In the genomic region with DNA sequence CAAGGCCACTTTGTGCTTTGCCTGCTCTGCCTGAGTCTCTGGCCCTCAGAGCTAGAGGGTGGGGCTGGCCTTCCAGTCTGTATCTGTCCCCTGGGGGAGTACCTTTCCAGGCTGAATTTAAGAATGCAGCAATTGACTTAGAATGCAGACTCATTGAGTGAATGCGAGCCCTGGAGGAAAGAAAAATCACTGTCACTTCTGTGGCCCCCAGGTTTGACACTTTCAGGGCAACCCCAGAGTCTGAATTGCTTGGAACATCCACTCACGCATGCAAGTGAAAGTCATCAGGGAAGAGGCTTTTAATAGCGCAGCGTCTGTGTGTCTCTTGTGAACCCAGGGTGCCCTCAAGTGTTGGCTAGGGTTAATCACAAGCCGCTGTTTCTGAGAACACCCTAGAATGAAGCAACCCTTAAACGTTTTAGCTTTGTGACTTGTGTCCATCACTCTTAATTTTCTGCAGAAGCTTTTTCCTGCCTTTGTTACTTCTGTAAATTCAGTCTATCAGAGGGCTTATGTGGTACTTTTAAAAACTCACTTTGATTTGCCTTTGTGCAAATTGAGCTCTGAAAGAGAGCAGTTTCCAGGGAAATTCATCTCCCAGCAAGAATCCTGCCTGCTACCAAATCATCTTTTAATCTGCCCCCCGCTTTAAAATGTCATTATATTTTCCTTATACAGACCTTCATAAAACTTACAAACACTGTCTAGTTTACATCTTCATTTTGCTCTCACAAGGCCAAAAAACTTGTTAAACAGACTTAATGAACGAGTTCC, we compare ENCODE assay signal across 8 cellular contexts.
DNase-seq lines count a peak whose midpoint lies in the region; ATAC-seq and TF ChIP-seq lines count a peak whose summit lies in the region.

No MANE protein-coding gene starts in this region.

- TF ChIP-seq POLR2A in NB4 (IDR thresholded peaks at IDR 0.05; ENCODE audit: extremely low read depth, insufficient read length) = no peak
- no peak for TF ChIP-seq POLR2A in spleen (IDR thresholded peaks at IDR 0.05)

- peaks cover 25% of the 10 kb centered on the region for H3K27me3 ChIP-seq in DOHH2 (ENCODE audit: control insufficient read depth, low read length)
- H3K27me3 ChIP-seq in spleen (replicated peaks in 1 of 7) = peaks cover 0 to 8% (median 0%) of the 10 kb centered on the region in 7 donors

- no peaks in the 10 kb centered on the region for H3K79me2 ChIP-seq in DOHH2 (ENCODE audit: control insufficient read depth, low read length)

- H4K20me1 ChIP-seq in DOHH2 (ENCODE audit: control insufficient read depth, insufficient read depth, low read depth, low read length) = no peaks in the 10 kb centered on the region

- H3K27ac ChIP-seq in DOHH2 (ENCODE audit: low read depth, low read length) (no peak overlapping the region), spleen (no peak overlapping the region)

- peak overlapping the region; percentile 35; the same call in 1 of the 2 replicates for H3K4me2 ChIP-seq in DOHH2 (ENCODE audit: low read length)

- peak; percentile 81 for DNase-seq in NB4 (ENCODE audit: low read depth)
- DNase-seq in T-helper 1 cell = peak; percentile 17 to 84 (median 38)
- peak; percentile 80 for DNase-seq in astrocyte of the hippocampus (ENCODE audit: low read depth, low spot score)
- peak in 38 of 51 donors; percentile 1 to 71 (median 24) for DNase-seq in hypothalamus (lab: John Stamatoyannopoulos, UW)
- no peak for DNase-seq in spleen

- ATAC-seq in GM21786 (IDR thresholded peaks at IDR 0.05; ENCODE audit: unreplicated experiment) = peak; percentile 92
- no peak for ATAC-seq in HG02840 (IDR thresholded peaks at IDR 0.05; ENCODE audit: low FRiP score, unreplicated experiment)

- no peaks in the 10 kb centered on the region for H3K9me3 ChIP-seq in DOHH2 (ENCODE audit: control insufficient read depth, insufficient read depth, low read length)
- no peaks in the 10 kb centered on the region for H3K9me3 ChIP-seq in spleen

- H3F3A ChIP-seq in DOHH2 (ENCODE audit: control insufficient read depth, insufficient read depth) = no peaks in the 10 kb centered on the region

- H3K9me2 ChIP-seq in DOHH2 (replicated peaks; ENCODE audit: control insufficient read depth, low read length) = no peaks in the 10 kb centered on the region

- TF ChIP-seq CTCF in DOHH2 (IDR thresholded peaks at IDR 0.05; ENCODE audit: low read depth, low read length, poor library complexity, severe bottlenecking) (peak; percentile 78), NB4 (IDR thresholded peaks at IDR 0.05; ENCODE audit: low read depth, low read length) (peak; percentile 69), spleen (IDR thresholded peaks at IDR 0.05 in 8 of 11, conservative IDR thresholded peaks at IDR 0.05 in 3 of 11) (peak; percentile 10 to 71 (median 57))

- H3K36me3 ChIP-seq in DOHH2 (ENCODE audit: control insufficient read depth, low read length) (no peaks in the 10 kb centered on the region), spleen (no peaks in the 10 kb centered on the region)

- intact Hi-C loops in spleen (cut with DNase I; ENCODE audit: low total_unique reads) = loop anchor here (10.0 kb wide), 1 partner anchor 532 kb away; no protein-coding TSS in a partner anchor

- peaks cover 3% of the 10 kb centered on the region for H3K4me1 ChIP-seq in DOHH2 (ENCODE audit: control insufficient read depth, low read length)
- H3K4me1 ChIP-seq in spleen = peaks cover 0 to 12% (median 8%) of the 10 kb centered on the region in 6 donors

- 16 to 24% (median 20%) methylated on average over 8 of the region's 8 CpGs for WGBS in spleen, 5 donors

- H3K4me3 ChIP-seq in DOHH2 (ENCODE audit: low read length) = no peak overlapping the region
- no peak overlapping the region for H3K4me3 ChIP-seq in NB4 (ENCODE audit: low read depth, low read length)
- H3K4me3 ChIP-seq in spleen = peak overlapping the region in 1 of 8 donors; percentile 11
